7 cellular contexts compared by ENCODE assay signal in genomic region chr14:36069535-36069900, GRCh38.
DNase-seq lines count a peak whose midpoint lies in the region; ATAC-seq and TF ChIP-seq lines count a peak whose summit lies in the region.

No MANE protein-coding gene starts in this region.

- no TSS peak for BruUV-seq in Panc1 (replicated peaks; lab: Mats Ljungman, UMichigan)

- H3F3A ChIP-seq in Loucy (ENCODE audit: low read depth) = no peaks in the 10 kb centered on the region

- peak overlapping the region; percentile 76 for H2AFZ ChIP-seq in Loucy (ENCODE audit: low read length)

- CTCF ChIA-PET in Panc1 (lab: Charles Lee) = interaction anchor here (0.6 to 2.1 kb wide), 5 partner anchors 89 to 524 kb away, joined by 3 to 8 read pairs (median 4); no protein-coding TSS in a partner anchor

- no peaks in the 10 kb centered on the region for H3K9me2 ChIP-seq in Loucy (replicated peaks; ENCODE audit: low read depth, low read length)

- H3K36me3 ChIP-seq in Loucy (ENCODE audit: insufficient read depth, low read length) = no peaks in the 10 kb centered on the region
- H3K36me3 ChIP-seq in Panc1 (ENCODE audit: control insufficient read depth, insufficient read depth, low read length) = no peaks in the 10 kb centered on the region
- no peaks in the 10 kb centered on the region for H3K36me3 ChIP-seq in colonic mucosa

- H3K79me2 ChIP-seq in Loucy (ENCODE audit: insufficient read depth, low read length) = no peaks in the 10 kb centered on the region

- H4K20me1 ChIP-seq in Loucy (ENCODE audit: insufficient read depth, low read length, poor library complexity, severe bottlenecking) = no peaks in the 10 kb centered on the region

- no peaks in the 10 kb centered on the region for H3K9me3 ChIP-seq in Loucy (ENCODE audit: insufficient read depth, low read depth, low read length)
- H3K9me3 ChIP-seq in Panc1 (ENCODE audit: control insufficient read depth, insufficient read depth, low read depth, low read length) = no peaks in the 10 kb centered on the region
- no peaks in the 10 kb centered on the region for H3K9me3 ChIP-seq in colonic mucosa

- no peak overlapping the region for H3K27ac ChIP-seq in Panc1 (ENCODE audit: low read length)
- no peak overlapping the region for H3K27ac ChIP-seq in colonic mucosa

- peak; percentile 87 for TF ChIP-seq CTCF in Loucy (conservative IDR thresholded peaks at IDR 0.05; ENCODE audit: low read length)
- peak; percentile 79 for TF ChIP-seq CTCF in Panc1 (IDR thresholded peaks at IDR 0.05)
- TF ChIP-seq CTCF in colonic mucosa (IDR thresholded peaks at IDR 0.05) = peak; percentile 38

- no peaks in the 10 kb centered on the region for H3K27me3 ChIP-seq in Loucy (ENCODE audit: insufficient read depth, low read length, poor library complexity, severe bottlenecking)
- H3K27me3 ChIP-seq in Panc1 (ENCODE audit: control insufficient read depth, insufficient read depth, low read length) = peaks cover 6% of the 10 kb centered on the region
- H3K27me3 ChIP-seq in colonic mucosa = no peaks in the 10 kb centered on the region

- POLR2A ChIA-PET in Panc1 (lab: Charles Lee) = no interaction called here

- H3K9ac ChIP-seq in Loucy (ENCODE audit: low read depth, low read length, poor library complexity, severe bottlenecking) (no peak overlapping the region), colonic mucosa (ENCODE audit: low read depth in 2 of 2, low read length in 2 of 2) (no peak overlapping the region)

- ATAC-seq in GM21786 (IDR thresholded peaks at IDR 0.05; ENCODE audit: unreplicated experiment) = peak; percentile 68
- peak; percentile 78 for ATAC-seq in Panc1

- peak overlapping the region; percentile 53 for H3K4me2 ChIP-seq in Loucy (ENCODE audit: low read depth, low read length, poor library complexity, severe bottlenecking)

- in situ Hi-C loops in Panc1 (cut with HindIII; ENCODE audit: low pct_unique_long_range_greater_than_20kb, low sequenced_read_pairs) = no loop called here

- peaks cover 5% of the 10 kb centered on the region for H3K4me1 ChIP-seq in Loucy (ENCODE audit: insufficient read depth, low read length, poor library complexity, severe bottlenecking)
- H3K4me1 ChIP-seq in Panc1 (ENCODE audit: control insufficient read depth, insufficient read depth, low read length) = no peaks in the 10 kb centered on the region
- no peaks in the 10 kb centered on the region for H3K4me1 ChIP-seq in colonic mucosa

- H3K4me3 ChIP-seq in Loucy (ENCODE audit: low read length, poor library complexity, severe bottlenecking) (peak overlapping the region; percentile 45), Panc1 (ENCODE audit: low read depth in 2 of 2, low read length in 2 of 2) (no peak overlapping the region), colonic mucosa (no peak overlapping the region)

- DNase-seq in GM04504 (ENCODE audit: low read depth) (peak; percentile 0), Panc1 (ENCODE audit: low read depth, low spot score) (peak; percentile 24), colonic mucosa (no peak), medulla oblongata (ENCODE audit: extremely low spot score) (peak; percentile 86), middle frontal gyrus (ENCODE audit: extremely low spot score, low spot score) (no peak)

- intact Hi-C loops in Panc1 (cut with micrococcal nuclease; ENCODE audit: unreplicated experiment) = loop anchor here (10.0 kb wide), 1 partner anchor 185 kb away; no protein-coding TSS in a partner anchor
- intact Hi-C loops in colonic mucosa (cut with DNase I) = no loop called here

Comparison
In these comparisons a context has a peak if more than half of its experiments do, and no peak if none do; other contexts are left out.
1. DNase-seq: peak in GM04504 (single experiment), Panc1 (single experiment) and medulla oblongata (single experiment); none in colonic mucosa (single experiment) and middle frontal gyrus (single experiment).
2. Peak in every context shown above with its lines, with median percentiles within 50 percentile points of each other: CTCF ChIP-seq.